Comparison of ENCODE assay signal across 8 cellular contexts in the genomic region with DNA sequence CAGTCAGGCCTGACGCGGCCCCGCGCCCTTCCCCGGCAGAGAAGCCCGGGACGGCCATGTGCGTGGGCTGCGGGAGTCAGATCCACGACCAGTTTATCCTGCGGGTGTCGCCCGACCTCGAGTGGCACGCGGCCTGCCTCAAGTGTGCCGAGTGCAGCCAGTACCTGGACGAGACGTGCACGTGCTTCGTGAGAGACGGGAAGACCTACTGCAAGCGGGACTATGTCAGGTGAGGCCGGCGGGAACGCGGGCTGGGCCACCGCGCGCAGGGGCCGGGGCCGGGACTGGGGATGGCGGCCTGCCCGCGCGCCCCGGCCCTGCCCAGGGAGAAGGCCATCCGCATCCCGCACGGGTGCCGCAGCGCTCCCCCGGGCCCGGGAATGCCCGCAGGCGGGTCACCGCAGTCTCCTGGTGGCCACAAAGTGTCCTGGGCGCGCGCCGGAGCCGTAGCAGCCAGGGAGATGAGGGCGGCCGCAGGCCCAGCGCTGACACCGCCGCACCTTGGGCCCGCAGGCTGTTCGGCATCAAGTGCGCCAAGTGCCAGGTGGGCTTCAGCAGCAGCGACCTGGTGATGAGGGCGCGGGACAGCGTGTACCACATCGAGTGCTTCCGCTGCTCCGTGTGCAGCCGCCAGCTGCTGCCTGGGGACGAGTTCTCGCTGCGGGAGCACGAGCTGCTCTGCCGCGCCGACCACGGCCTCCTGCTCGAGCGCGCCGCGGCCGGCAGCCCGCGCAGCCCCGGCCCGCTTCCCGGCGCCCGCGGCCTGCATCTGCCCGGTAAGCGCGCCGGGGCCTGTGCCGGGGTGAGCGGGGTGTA. TPM values are rescaled to one million over a fixed set of nuclear protein-coding genes. Genes with fewer than 3 reads are reported as not detected.
DNase-seq lines count a peak whose midpoint lies in the region; ATAC-seq and TF ChIP-seq lines count a peak whose summit lies in the region.

No MANE protein-coding gene starts in this region.

- peaks cover 8% of the 10 kb centered on the region for H3F3A ChIP-seq in SK-N-SH (replicated peaks; ENCODE audit: insufficient read depth)

- peaks cover 4 to 26% of the 10 kb centered on the region in 2 experiments; a peak in 2 of 4 replicates for H3K4me1 ChIP-seq in SK-N-SH (ENCODE audit: control insufficient read depth in 1 of 2, insufficient read depth in 2 of 2, low read depth in 1 of 2, low read length in 1 of 2)
- peaks cover 0 to 79% (median 6%) of the 10 kb centered on the region in 3 donors for H3K4me1 ChIP-seq in gastroesophageal sphincter

- CTCF ChIA-PET in activated CD4-positive, alpha-beta T cell treated with anti-CD3 and anti-CD28 coated beads for 36 hours (lab: Charles Lee) = interaction anchor here (1.1 kb wide), 1 partner anchor 10 kb away, joined by 4 read pairs; no protein-coding TSS in a partner anchor
- CTCF ChIA-PET in SK-N-SH (lab: Yijun Ruan, JAX) = interaction anchor here (1.2 kb wide), 2 partner anchors 142 to 278 kb away, joined by 4 read pairs; a partner anchor contains a TSS

- no peak for TF ChIP-seq RAD21 in SK-N-SH (IDR thresholded peaks at IDR 0.05; ENCODE audit: low read length)

- intact Hi-C loops in activated CD4-positive, alpha-beta T cell treated with anti-CD3 and anti-CD28 coated beads for 36 hours (cut with DNase I, micrococcal nuclease) = loop anchor here (2.0 to 5.0 kb wide), 4 partner anchors 146 to 567 kb away; a partner anchor contains a TSS

- H3K27me3 Mint-ChIP-seq in activated CD4-positive, alpha-beta T cell treated with anti-CD3 and anti-CD28 coated beads for 36 hours = peaks cover 67% of the 10 kb centered on the region

- peak overlapping the region; percentile 62 for H3K9ac ChIP-seq in SK-N-SH

- TF ChIP-seq EP300 in SK-N-SH (IDR thresholded peaks at IDR 0.05; ENCODE audit: borderline replicate concordance in 1 of 2, low read depth in 1 of 2, low read length in 1 of 2) (no peak), gastroesophageal sphincter (IDR thresholded peaks at IDR 0.05) (no peak)

- peaks cover 53% of the 10 kb centered on the region for H3K4me1 Mint-ChIP-seq in activated CD4-positive, alpha-beta T cell treated with anti-CD3 and anti-CD28 coated beads for 36 hours

- TF ChIP-seq CTCF in SK-N-SH (IDR thresholded peaks at IDR 0.05) = 0 out of 2 replicates have a peak, but pooled peaks have one; percentile 5
- peak in 3 of 4 experiments; percentile 8 to 31 (median 11) for TF ChIP-seq CTCF in gastroesophageal sphincter (IDR thresholded peaks at IDR 0.05)

- 0 out of 2 replicates have a peak, but pooled peaks cover 4% of the 10 kb centered on the region for H4K20me1 ChIP-seq in SK-N-SH (ENCODE audit: insufficient read depth)

- H3K27ac ChIP-seq in SK-N-SH (ENCODE audit: low read depth in 2 of 2, low read length in 1 of 2) (peak overlapping the region; percentile 56 to 71), gastroesophageal sphincter (peak overlapping the region; percentile 69 to 83 (median 80))

- no peak overlapping the region for H3K27ac Mint-ChIP-seq in activated CD4-positive, alpha-beta T cell treated with anti-CD3 and anti-CD28 coated beads for 36 hours

- WGBS in SK-N-SH (ENCODE audit: low lambda C conversion rate) = 39% methylated on average over 29 of the region's 96 CpGs
- no CpG with 5 or more reads among the region's 96 CpGs for WGBS in gastroesophageal sphincter (ENCODE audit: low coverage in 1 of 2), 2 donors

- H3K4me2 ChIP-seq in SK-N-SH = peak overlapping the region; percentile 91

- H3K36me3 Mint-ChIP-seq in activated CD4-positive, alpha-beta T cell treated with anti-CD3 and anti-CD28 coated beads for 36 hours (ENCODE audit: low read depth) = no peaks in the 10 kb centered on the region

- POLR2A ChIA-PET in activated CD4-positive, alpha-beta T cell treated with anti-CD3 and anti-CD28 coated beads for 36 hours (lab: Charles Lee) = no interaction called here
- POLR2A ChIA-PET in SK-N-SH (lab: Yijun Ruan, JAX) = no interaction called here

- H3K9me2 ChIP-seq in SK-N-SH = no peaks in the 10 kb centered on the region

- TF ChIP-seq POLR2A in gastroesophageal sphincter (IDR thresholded peaks at IDR 0.05) = no peak

- H3K4me3 Mint-ChIP-seq in activated CD4-positive, alpha-beta T cell treated with anti-CD3 and anti-CD28 coated beads for 36 hours = peak overlapping the region; percentile 67

- H3K79me2 ChIP-seq in SK-N-SH (ENCODE audit: insufficient read depth) = peaks cover 22% of the 10 kb centered on the region

- no peaks in the 10 kb centered on the region for H3K9me3 Mint-ChIP-seq in activated CD4-positive, alpha-beta T cell treated with anti-CD3 and anti-CD28 coated beads for 36 hours (ENCODE audit: low read depth)

- DNase-seq in activated CD4-positive, alpha-beta T cell treated with anti-CD3 and anti-CD28 coated beads for 36 hours = peak; percentile 49
- no peak for DNase-seq in activated CD4-positive, alpha-beta T cell treated with anti-CD3 and anti-CD28 coated beads, Interleukin-2, amount 50 U/mL, for 1 hour
- DNase-seq in SK-N-SH = peak; percentile 79
- peak; percentile 34 for DNase-seq in stimulated activated CD8-positive, alpha-beta memory T cell treated with anti-CD3 and anti-CD28 coated beads, Interleukin-4, amount 100 ng/mL, for 48 hours
- DNase-seq in NCI-H345 (lab: John Stamatoyannopoulos, UW) = no peak
- no peak for DNase-seq in HuH-7 (ENCODE audit: low spot score)
- no peak for DNase-seq in anterior cingulate cortex (lab: John Stamatoyannopoulos, UW)

- H3K36me3 ChIP-seq in SK-N-SH (replicated peaks in 1 of 2; ENCODE audit: control insufficient read depth in 1 of 2, insufficient read depth in 2 of 2, low read length in 1 of 2) (peaks cover 0 to 17% of the 10 kb centered on the region in 2 experiments), gastroesophageal sphincter (peaks cover 0 to 27% of the 10 kb centered on the region in 2 donors)

- H3K4me3 ChIP-seq in SK-N-SH (ENCODE audit: low read depth in 2 of 2, low read length in 1 of 2) (peak overlapping the region; percentile 54 to 74), gastroesophageal sphincter (peak overlapping the region; percentile 48 to 58)

- no peaks in the 10 kb centered on the region for H3K27me3 ChIP-seq in SK-N-SH (ENCODE audit: insufficient read depth)
- H3K27me3 ChIP-seq in gastroesophageal sphincter = peaks cover 93% of the 10 kb centered on the region

- no peaks in the 10 kb centered on the region for H3K9me3 ChIP-seq in SK-N-SH
- H3K9me3 ChIP-seq in gastroesophageal sphincter = no peaks in the 10 kb centered on the region

- no peak for ATAC-seq in activated CD4-positive, alpha-beta T cell treated with anti-CD3 and anti-CD28 coated beads for 36 hours
- no peak for ATAC-seq in gastroesophageal sphincter

- peak overlapping the region; percentile 89 for H2AFZ ChIP-seq in SK-N-SH (ENCODE audit: low read depth)

TF ChIP-seq in SK-N-SH, 30 proteins besides CTCF, POLR2A, EP300 and RAD21:
- TF ChIP-seq FOXM1 (IDR thresholded peaks at IDR 0.05; ENCODE audit: low read depth) (no peak), MXI1 (IDR thresholded peaks at IDR 0.05; ENCODE audit: low read depth, low read length) (peak; percentile 83)
- TF ChIP-seq, protein P1, sequence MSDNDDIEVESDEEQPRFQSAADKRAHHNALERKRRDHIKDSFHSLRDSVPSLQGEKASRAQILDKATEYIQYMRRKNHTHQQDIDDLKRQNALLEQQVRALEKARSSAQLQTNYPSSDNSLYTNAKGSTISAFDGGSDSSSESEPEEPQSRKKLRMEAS (IDR thresholded peaks at IDR 0.05; ENCODE audit: low read depth) = peak; percentile 87; the same call in 1 of the 2 replicates

RNA-seq across cellular contexts. Expression of a gene that starts 1.4 kb away (rescaled TPM):
- under 1 TPM in 1 of 2 experiments, not detected in 1; 0.25 TPM for total RNA-seq in activated CD4-positive, alpha-beta T cell treated with anti-CD3 and anti-CD28 coated beads for 36 hours
- polyA plus RNA-seq in SK-N-SH (2012; rRNA removed) = 3.5 and 6.0 TPM in 2 replicates
- polyA plus RNA-seq in SK-N-SH (2012; cell fraction: cytosol; rRNA removed) = 2.2 and 3.2 TPM in 2 replicates
- polyA plus RNA-seq in SK-N-SH (2012; cell fraction: nucleus; rRNA removed) = 23.1 and 25.6 TPM in 2 replicates
- total RNA-seq in gastroesophageal sphincter = 1 to 10 TPM; 2.6 to 6.3 (median 3.8) TPM

RNA-seq across cellular contexts. Expression of a gene that starts 26.7 kb away (rescaled TPM):
- 100 to 1,000 TPM; 100 to 136 TPM for total RNA-seq in activated CD4-positive, alpha-beta T cell treated with anti-CD3 and anti-CD28 coated beads for 36 hours
- 122 and 164 TPM in 2 replicates for polyA plus RNA-seq in SK-N-SH (2012; rRNA removed)
- polyA plus RNA-seq in SK-N-SH (2012; cell fraction: cytosol; rRNA removed) = 172 and 191 TPM in 2 replicates
- polyA plus RNA-seq in SK-N-SH (2012; cell fraction: nucleus; rRNA removed) = 45.2 and 94.3 TPM in 2 replicates
- 100 to 1,000 TPM; 113 to 168 (median 137) TPM for total RNA-seq in gastroesophageal sphincter

Comparison
In these comparisons a context has a peak if more than half of its experiments do, and no peak if none do; other contexts are left out.
1. DNase-seq: peak in activated CD4-positive, alpha-beta T cell treated with anti-CD3 and anti-CD28 coated beads for 36 hours (single experiment), SK-N-SH (single experiment) and stimulated activated CD8-positive, alpha-beta memory T cell treated with anti-CD3 and anti-CD28 coated beads, Interleukin-4, amount 100 ng/mL, for 48 hours (single experiment); none in activated CD4-positive, alpha-beta T cell treated with anti-CD3 and anti-CD28 coated beads, Interleukin-2, amount 50 U/mL, for 1 hour (single experiment), NCI-H345 (single experiment), HuH-7 (single experiment) and anterior cingulate cortex (0 of 58).